In the genomic region with DNA sequence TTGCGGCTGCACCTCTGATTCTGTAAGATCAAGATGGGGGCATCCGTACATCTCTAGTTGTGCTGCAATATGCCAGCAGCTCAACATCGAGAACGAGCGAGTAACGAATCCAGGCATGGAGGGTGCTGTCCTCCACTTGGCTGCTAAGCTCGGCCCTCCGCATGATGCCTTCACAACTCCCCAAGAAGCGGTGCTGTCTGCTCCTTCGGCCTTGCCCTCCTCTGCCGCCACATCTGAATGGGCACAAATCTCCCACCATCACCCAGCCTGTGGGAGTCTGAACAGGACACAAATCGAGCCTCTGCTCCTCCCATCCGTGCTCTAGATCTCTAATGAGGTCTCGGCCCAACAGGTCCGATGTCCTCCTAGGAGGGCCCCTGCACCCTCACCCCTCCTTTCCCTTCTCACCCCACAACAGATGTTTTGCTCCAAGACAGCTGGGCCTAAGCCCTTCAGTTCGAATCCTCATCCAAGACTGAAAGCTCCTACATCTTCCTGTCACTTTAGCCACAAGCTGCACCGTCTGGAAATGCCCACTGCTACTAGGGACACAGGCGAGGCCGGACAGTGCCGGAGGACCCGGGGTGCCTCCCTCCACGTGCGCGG, we compare ENCODE assay signal across 8 cellular contexts.
DNase-seq lines count a peak whose midpoint lies in the region; ATAC-seq and TF ChIP-seq lines count a peak whose summit lies in the region.

No MANE protein-coding gene starts in this region.

- peak overlapping the region in 1 of 2 donors; percentile 81 for H3K27ac ChIP-seq in coronary artery
- H3K27ac ChIP-seq in naive thymus-derived CD4-positive, alpha-beta T cell (ENCODE audit: low read depth, low read length), result peak overlapping the region; percentile 87

- peaks cover 0 to 16% (median 8%) of the 10 kb centered on the region in 11 donors for H3K9me3 Mint-ChIP-seq in naive thymus-derived CD4-positive, alpha-beta T cell

- TF ChIP-seq CTCF in coronary artery (IDR thresholded peaks at IDR 0.05), result no peak
- no peak for TF ChIP-seq CTCF in GM10266 (IDR thresholded peaks at IDR 0.05; ENCODE audit: control insufficient read depth, insufficient read depth, low read depth, missing control alignments)

- DNase-seq in Daoy (ENCODE audit: low read depth) (peak; percentile 0), NCI-H82 (lab: John Stamatoyannopoulos, UW) (peak; percentile 20), coronary artery (ENCODE audit: low spot score) (no peak), GM10266 (ENCODE audit: extremely low spot score) (no peak), glomerular visceral epithelial cell (ENCODE audit: extremely low spot score) (no peak)
- DNase-seq in naive thymus-derived CD4-positive, alpha-beta T cell, result peak in 2 of 9 donors; percentile 1 to 11
- DNase-seq in effector CD4-positive, alpha-beta T cell, result no peak
- DNase-seq in stimulated activated CD4-positive, alpha-beta T cell treated with anti-CD3 and anti-CD28 coated beads, Interleukin-12 subunit alpha, Interleukin-12 subunit beta, amount 100 ng/mL, for 4 hours, result no peak

- H3K27me3 Mint-ChIP-seq in naive thymus-derived CD4-positive, alpha-beta T cell, result no peaks in the 10 kb centered on the region

- peaks cover 32 to 59% (median 52%) of the 10 kb centered on the region in 7 donors for H3K4me1 Mint-ChIP-seq in naive thymus-derived CD4-positive, alpha-beta T cell

- peak overlapping the region; percentile 96 for H3K4me3 ChIP-seq in coronary artery
- H3K4me3 ChIP-seq in naive thymus-derived CD4-positive, alpha-beta T cell (ENCODE audit: low read length), result peak overlapping the region; percentile 95

- intact Hi-C loops in naive thymus-derived CD4-positive, alpha-beta T cell (cut with micrococcal nuclease), result loop anchor here (1.0 to 10.0 kb wide), 11 partner anchors 87 to 1097 kb away; partner anchors contain the start of genes BMS1 (in 2 of the 2), CSGALNACT2 (in 2 of the 2), ZNF32 (in 2 of the 2) and ZNF33B (in 2 of the 2)

- POLR2A ChIA-PET in naive thymus-derived CD4-positive, alpha-beta T cell (lab: Charles Lee), result interaction anchor here (0.9 kb wide), 1 partner anchor 231 kb away, joined by 4 read pairs; the partner anchor contains the start of gene BMS1

- H3K27ac Mint-ChIP-seq in naive thymus-derived CD4-positive, alpha-beta T cell, result peak overlapping the region; percentile 86 to 98 (median 96)

- no peak for ATAC-seq in naive thymus-derived CD4-positive, alpha-beta T cell

- H3K36me3 ChIP-seq in naive thymus-derived CD4-positive, alpha-beta T cell (ENCODE audit: control insufficient read depth in 2 of 3, insufficient read depth in 3 of 3, low read length in 3 of 3), result peaks cover 0 to 3% (median 0%) of the 10 kb centered on the region in 3 experiments

- peak overlapping the region; percentile 96 to 100 (median 98) for H3K4me3 Mint-ChIP-seq in naive thymus-derived CD4-positive, alpha-beta T cell

- CTCF ChIA-PET in naive thymus-derived CD4-positive, alpha-beta T cell (lab: Charles Lee), result no interaction called here

- peaks cover 0 to 23% of the 10 kb centered on the region in 2 donors for H3K4me1 ChIP-seq in naive thymus-derived CD4-positive, alpha-beta T cell (ENCODE audit: control insufficient read depth in 2 of 2, insufficient read depth in 2 of 2, low read length in 2 of 2)

- no peaks in the 10 kb centered on the region for H3K9me3 ChIP-seq in naive thymus-derived CD4-positive, alpha-beta T cell (ENCODE audit: control insufficient read depth in 2 of 3, low read length in 3 of 3)

- H3K36me3 Mint-ChIP-seq in naive thymus-derived CD4-positive, alpha-beta T cell, result peaks cover 6 to 45% (median 40%) of the 10 kb centered on the region in 5 donors

- no peaks in the 10 kb centered on the region for H3K27me3 ChIP-seq in naive thymus-derived CD4-positive, alpha-beta T cell (ENCODE audit: control insufficient read depth in 2 of 2, insufficient read depth in 2 of 2, low read length in 2 of 2)

Comparison
In these comparisons a context has a peak if more than half of its experiments do, and no peak if none do; other contexts are left out.
1. DNase-seq: peak in Daoy (single experiment) and NCI-H82 (single experiment); none in coronary artery (single experiment), GM10266 (single experiment), glomerular visceral epithelial cell (single experiment), effector CD4-positive, alpha-beta T cell (single experiment) and stimulated activated CD4-positive, alpha-beta T cell treated with anti-CD3 and anti-CD28 coated beads, Interleukin-12 subunit alpha, Interleukin-12 subunit beta, amount 100 ng/mL, for 4 hours (single experiment).